30 cellular contexts compared by ENCODE assay signal in genomic region chr12:73867147-73867546, GRCh38.
"Had no signal": no experiment of that assay in that cellular context is flagged by ENCODE, and none has a peak within 500 bp of the region (broad histone marks: within the 10 kb centered on the region; RNA-seq: fewer than 3 reads in every experiment).

No MANE protein-coding gene starts in this region.

- H3K9me3 Mint-ChIP-seq: activated CD4-positive, alpha-beta T cell treated with anti-CD3 and anti-CD28 coated beads, Interleukin-2, amount 10 ng/mL, durations not matched to agents 24 days and 14 days; activated naive CD4-positive, alpha-beta T cell treated with anti-CD3 and anti-CD28 coated beads, Interleukin-2, amount 50 U/mL, for 24 hours; activated naive CD8-positive, alpha-beta T cell treated with anti-CD3 and anti-CD28 coated beads, Interleukin-2, amount 10 ng/mL, durations not matched to agents 7 days and 5 days; T-helper 2 cell treated with Interferon-gamma antibody and Interleukin-4, amounts not matched to agents 5 μg/mL and 100 μg/mL, for 36 hours had no signal

- ATAC-seq: activated CD8-positive, alpha-beta T cell treated with anti-CD3 and anti-CD28 coated beads, Interleukin-2, amount 10 ng/mL, durations not matched to agents 7 days and 5 days had no signal

- H3K9me3 ChIP-seq: ascending aorta, SJCRH30 had no signal

- FAIRE-seq: TTC549 had no signal

- H3K4me1 Mint-ChIP-seq: activated CD4-positive, alpha-beta T cell treated with anti-CD3 and anti-CD28 coated beads, Interleukin-2, amount 10 ng/mL, durations not matched to agents 24 days and 14 days; activated naive CD4-positive, alpha-beta T cell treated with anti-CD3 and anti-CD28 coated beads, Interleukin-2, amount 50 U/mL, for 24 hours; activated naive CD8-positive, alpha-beta T cell treated with anti-CD3 and anti-CD28 coated beads, Interleukin-2, amount 10 ng/mL, durations not matched to agents 7 days and 5 days had no signal

- H3K4me3 ChIP-seq: ascending aorta, SJCRH30, SK-N-MC had no signal

- DNase-seq: activated CD4-positive, alpha-beta T cell treated with anti-CD3 and anti-CD28 coated beads, Interleukin-2, amount 10 ng/mL, durations not matched to agents 24 days and 14 days; activated CD4-positive, alpha-beta T cell treated with anti-CD3 and anti-CD28 coated beads, Interleukin-2, amount 50 U/mL, for 48 hours; activated CD8-positive, alpha-beta T cell treated with anti-CD3 and anti-CD28 coated beads, Interleukin-2, amount 10 ng/mL, durations not matched to agents 7 days and 5 days; activated gamma-delta T cell; activated naive CD4-positive, alpha-beta T cell treated with Interleukin-2 at 50 U/mL for 16 hours; activated naive CD8-positive, alpha-beta T cell treated with anti-CD3 and anti-CD28 coated beads, Interleukin-2, amount 10 ng/mL, durations not matched to agents 7 days and 5 days; activated T-cell treated with anti-CD3 and anti-CD28 coated beads, Interleukin-2, amount 50 U/mL, for 24 hours; amygdala; central memory CD4-positive, alpha-beta T cell; Kasumi-1; KG1; MM.1S; MV-4-11; NCI-H1092; NCI-H1436 treated with DMSO at 0.1 percent for 48 hours; NCI-H1694 treated with DMSO at 0.1 percent for 48 hours; NCI-H2029; NCI-H510A; NCI-H526; NCI-H748 treated with DMSO at 0.1 percent for 48 hours; NK-92 treated with Interleukin-12 subunit alpha and Interleukin-12 subunit beta, amount 100 ng/mL, for 24 hours; SHP77; SJCRH30 had no signal

- H3K27ac Mint-ChIP-seq: activated CD4-positive, alpha-beta T cell treated with anti-CD3 and anti-CD28 coated beads, Interleukin-2, amount 10 ng/mL, durations not matched to agents 24 days and 14 days; activated CD8-positive, alpha-beta T cell treated with anti-CD3 and anti-CD28 coated beads, Interleukin-2, amount 10 ng/mL, durations not matched to agents 7 days and 5 days; activated naive CD4-positive, alpha-beta T cell treated with anti-CD3 and anti-CD28 coated beads, Interleukin-2, amount 50 U/mL, for 24 hours; activated naive CD8-positive, alpha-beta T cell treated with anti-CD3 and anti-CD28 coated beads, Interleukin-2, amount 10 ng/mL, durations not matched to agents 7 days and 5 days; activated T-cell treated with anti-CD3 and anti-CD28 coated beads, Interleukin-2, amount 50 U/mL, for 24 hours; activated T-helper 2 cell treated with anti-CD3 and anti-CD28 coated beads, Interferon-gamma antibody, Interleukin-2, Interleukin-4, amounts not matched to agents 10 μg/mL and 5 μg/mL and 100 μg/mL, durations not matched to agents 14 hours and 24 hours and 36 hours; T-helper 1 cell treated with Interleukin-12 subunit alpha and Interleukin-12 subunit beta and Interleukin-4 antibody, amounts not matched to agents 30 μg/mL and 1 μg/mL, for 36 hours; T-helper 2 cell treated with Interferon-gamma antibody and Interleukin-4, amounts not matched to agents 5 μg/mL and 100 μg/mL, for 36 hours had no signal

- H3K27me3 Mint-ChIP-seq: activated CD4-positive, alpha-beta T cell treated with anti-CD3 and anti-CD28 coated beads, Interleukin-2, amount 10 ng/mL, durations not matched to agents 24 days and 14 days; activated naive CD4-positive, alpha-beta T cell treated with anti-CD3 and anti-CD28 coated beads, Interleukin-2, amount 50 U/mL, for 24 hours; activated naive CD8-positive, alpha-beta T cell treated with anti-CD3 and anti-CD28 coated beads, Interleukin-2, amount 10 ng/mL, durations not matched to agents 7 days and 5 days; activated T-cell treated with anti-CD3 and anti-CD28 coated beads, Interleukin-2, amount 50 U/mL, for 24 hours had no signal

- H3K27me3 ChIP-seq: ascending aorta, SJCRH30 had no signal

- H3K36me3 ChIP-seq: ascending aorta, SJCRH30 had no signal

- H3K4me3 Mint-ChIP-seq: activated CD4-positive, alpha-beta T cell treated with anti-CD3 and anti-CD28 coated beads, Interleukin-2, amount 10 ng/mL, durations not matched to agents 24 days and 14 days; activated CD8-positive, alpha-beta T cell treated with anti-CD3 and anti-CD28 coated beads, Interleukin-2, amount 10 ng/mL, durations not matched to agents 7 days and 5 days; activated naive CD4-positive, alpha-beta T cell treated with anti-CD3 and anti-CD28 coated beads, Interleukin-2, amount 50 U/mL, for 24 hours; activated naive CD8-positive, alpha-beta T cell treated with anti-CD3 and anti-CD28 coated beads, Interleukin-2, amount 10 ng/mL, durations not matched to agents 7 days and 5 days; activated T-cell treated with anti-CD3 and anti-CD28 coated beads, Interleukin-2, amount 50 U/mL, for 24 hours; T-helper 1 cell treated with Interleukin-12 subunit alpha and Interleukin-12 subunit beta and Interleukin-4 antibody, amounts not matched to agents 30 μg/mL and 1 μg/mL, for 36 hours; T-helper 2 cell treated with Interferon-gamma antibody and Interleukin-4, amounts not matched to agents 5 μg/mL and 100 μg/mL, for 36 hours had no signal

- H3K27ac ChIP-seq: ascending aorta, SJCRH30, SK-N-MC had no signal

- H3K36me3 Mint-ChIP-seq: activated naive CD4-positive, alpha-beta T cell treated with anti-CD3 and anti-CD28 coated beads, Interleukin-2, amount 50 U/mL, for 24 hours; activated naive CD8-positive, alpha-beta T cell treated with anti-CD3 and anti-CD28 coated beads, Interleukin-2, amount 10 ng/mL, durations not matched to agents 7 days and 5 days had no signal

- H3K4me1 ChIP-seq: ascending aorta, SJCRH30 had no signal
